Comparison of ENCODE assay signal across 2 cellular contexts in the genomic region with DNA sequence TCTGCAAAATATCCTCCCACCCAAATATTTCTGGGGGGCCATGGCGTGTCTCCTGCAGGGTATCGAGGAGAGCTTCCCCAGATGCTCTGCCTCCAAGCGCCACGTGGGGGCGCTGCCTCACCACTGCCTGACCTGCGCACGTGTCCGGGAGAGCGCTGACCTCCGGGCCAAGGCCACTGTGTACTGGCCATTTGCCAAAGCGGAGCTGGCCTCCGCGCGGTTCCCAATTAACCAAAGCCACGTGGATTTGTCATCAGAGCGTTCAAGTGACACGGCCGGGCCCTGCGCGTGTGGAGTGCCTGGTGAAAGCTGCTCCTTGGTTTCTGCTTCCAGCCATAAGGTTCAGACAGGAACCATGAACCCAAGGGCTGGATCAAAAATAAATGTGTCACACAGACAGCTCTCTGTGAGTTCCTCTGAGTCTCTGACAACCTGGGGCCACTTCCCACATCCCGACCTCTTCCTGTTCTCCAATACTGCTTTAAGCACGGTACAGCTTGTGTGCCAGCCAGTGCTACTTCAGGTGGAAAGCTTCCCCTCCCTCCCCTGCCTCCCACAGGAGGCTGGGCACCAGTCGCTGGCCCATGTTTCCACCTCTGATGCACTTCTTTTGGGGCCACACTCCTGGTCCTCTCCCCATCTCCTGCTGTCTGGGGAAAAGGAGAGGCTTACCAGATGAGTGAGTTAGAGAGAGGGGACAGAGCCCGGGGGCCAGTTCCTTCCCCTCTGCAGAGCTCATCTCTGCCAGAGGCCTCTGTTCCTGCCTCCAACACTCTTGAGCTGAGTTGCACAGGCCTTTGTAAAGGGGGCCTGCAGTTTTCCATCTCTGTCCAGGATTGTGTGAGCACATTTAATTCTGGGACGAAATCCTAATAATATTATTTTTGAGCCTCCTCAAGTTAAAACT.
A peak's percentile ranks its signal among the peaks of the same experiment; 100 is the strongest.
TF ChIP-seq lines count a peak whose summit lies in the region.

No MANE protein-coding gene starts in this region.

TF ChIP-seq in GM12891, 5 proteins besides CTCF, POLR2A, EP300 and RAD21 (continued from another document):
- TF ChIP-seq TAF1 (IDR thresholded peaks at IDR 0.05; ENCODE audit: low read depth, low read length) (no peak), POU2F2 (IDR thresholded peaks at IDR 0.05; ENCODE audit: low read depth, low read length) (no peak), POLR2AphosphoS5 (IDR thresholded peaks at IDR 0.05; ENCODE audit: low read depth, low read length) (no peak), PAX5 (IDR thresholded peaks at IDR 0.05; ENCODE audit: insufficient read depth, low read length, severe bottlenecking) (no peak)
TF ChIP-seq in GM12891: peak in this region for 0.

TF ChIP-seq in H1, 55 proteins besides CTCF, POLR2A, EP300 and RAD21 (continued from another document and continues in another):
- TF ChIP-seq, protein P1, sequence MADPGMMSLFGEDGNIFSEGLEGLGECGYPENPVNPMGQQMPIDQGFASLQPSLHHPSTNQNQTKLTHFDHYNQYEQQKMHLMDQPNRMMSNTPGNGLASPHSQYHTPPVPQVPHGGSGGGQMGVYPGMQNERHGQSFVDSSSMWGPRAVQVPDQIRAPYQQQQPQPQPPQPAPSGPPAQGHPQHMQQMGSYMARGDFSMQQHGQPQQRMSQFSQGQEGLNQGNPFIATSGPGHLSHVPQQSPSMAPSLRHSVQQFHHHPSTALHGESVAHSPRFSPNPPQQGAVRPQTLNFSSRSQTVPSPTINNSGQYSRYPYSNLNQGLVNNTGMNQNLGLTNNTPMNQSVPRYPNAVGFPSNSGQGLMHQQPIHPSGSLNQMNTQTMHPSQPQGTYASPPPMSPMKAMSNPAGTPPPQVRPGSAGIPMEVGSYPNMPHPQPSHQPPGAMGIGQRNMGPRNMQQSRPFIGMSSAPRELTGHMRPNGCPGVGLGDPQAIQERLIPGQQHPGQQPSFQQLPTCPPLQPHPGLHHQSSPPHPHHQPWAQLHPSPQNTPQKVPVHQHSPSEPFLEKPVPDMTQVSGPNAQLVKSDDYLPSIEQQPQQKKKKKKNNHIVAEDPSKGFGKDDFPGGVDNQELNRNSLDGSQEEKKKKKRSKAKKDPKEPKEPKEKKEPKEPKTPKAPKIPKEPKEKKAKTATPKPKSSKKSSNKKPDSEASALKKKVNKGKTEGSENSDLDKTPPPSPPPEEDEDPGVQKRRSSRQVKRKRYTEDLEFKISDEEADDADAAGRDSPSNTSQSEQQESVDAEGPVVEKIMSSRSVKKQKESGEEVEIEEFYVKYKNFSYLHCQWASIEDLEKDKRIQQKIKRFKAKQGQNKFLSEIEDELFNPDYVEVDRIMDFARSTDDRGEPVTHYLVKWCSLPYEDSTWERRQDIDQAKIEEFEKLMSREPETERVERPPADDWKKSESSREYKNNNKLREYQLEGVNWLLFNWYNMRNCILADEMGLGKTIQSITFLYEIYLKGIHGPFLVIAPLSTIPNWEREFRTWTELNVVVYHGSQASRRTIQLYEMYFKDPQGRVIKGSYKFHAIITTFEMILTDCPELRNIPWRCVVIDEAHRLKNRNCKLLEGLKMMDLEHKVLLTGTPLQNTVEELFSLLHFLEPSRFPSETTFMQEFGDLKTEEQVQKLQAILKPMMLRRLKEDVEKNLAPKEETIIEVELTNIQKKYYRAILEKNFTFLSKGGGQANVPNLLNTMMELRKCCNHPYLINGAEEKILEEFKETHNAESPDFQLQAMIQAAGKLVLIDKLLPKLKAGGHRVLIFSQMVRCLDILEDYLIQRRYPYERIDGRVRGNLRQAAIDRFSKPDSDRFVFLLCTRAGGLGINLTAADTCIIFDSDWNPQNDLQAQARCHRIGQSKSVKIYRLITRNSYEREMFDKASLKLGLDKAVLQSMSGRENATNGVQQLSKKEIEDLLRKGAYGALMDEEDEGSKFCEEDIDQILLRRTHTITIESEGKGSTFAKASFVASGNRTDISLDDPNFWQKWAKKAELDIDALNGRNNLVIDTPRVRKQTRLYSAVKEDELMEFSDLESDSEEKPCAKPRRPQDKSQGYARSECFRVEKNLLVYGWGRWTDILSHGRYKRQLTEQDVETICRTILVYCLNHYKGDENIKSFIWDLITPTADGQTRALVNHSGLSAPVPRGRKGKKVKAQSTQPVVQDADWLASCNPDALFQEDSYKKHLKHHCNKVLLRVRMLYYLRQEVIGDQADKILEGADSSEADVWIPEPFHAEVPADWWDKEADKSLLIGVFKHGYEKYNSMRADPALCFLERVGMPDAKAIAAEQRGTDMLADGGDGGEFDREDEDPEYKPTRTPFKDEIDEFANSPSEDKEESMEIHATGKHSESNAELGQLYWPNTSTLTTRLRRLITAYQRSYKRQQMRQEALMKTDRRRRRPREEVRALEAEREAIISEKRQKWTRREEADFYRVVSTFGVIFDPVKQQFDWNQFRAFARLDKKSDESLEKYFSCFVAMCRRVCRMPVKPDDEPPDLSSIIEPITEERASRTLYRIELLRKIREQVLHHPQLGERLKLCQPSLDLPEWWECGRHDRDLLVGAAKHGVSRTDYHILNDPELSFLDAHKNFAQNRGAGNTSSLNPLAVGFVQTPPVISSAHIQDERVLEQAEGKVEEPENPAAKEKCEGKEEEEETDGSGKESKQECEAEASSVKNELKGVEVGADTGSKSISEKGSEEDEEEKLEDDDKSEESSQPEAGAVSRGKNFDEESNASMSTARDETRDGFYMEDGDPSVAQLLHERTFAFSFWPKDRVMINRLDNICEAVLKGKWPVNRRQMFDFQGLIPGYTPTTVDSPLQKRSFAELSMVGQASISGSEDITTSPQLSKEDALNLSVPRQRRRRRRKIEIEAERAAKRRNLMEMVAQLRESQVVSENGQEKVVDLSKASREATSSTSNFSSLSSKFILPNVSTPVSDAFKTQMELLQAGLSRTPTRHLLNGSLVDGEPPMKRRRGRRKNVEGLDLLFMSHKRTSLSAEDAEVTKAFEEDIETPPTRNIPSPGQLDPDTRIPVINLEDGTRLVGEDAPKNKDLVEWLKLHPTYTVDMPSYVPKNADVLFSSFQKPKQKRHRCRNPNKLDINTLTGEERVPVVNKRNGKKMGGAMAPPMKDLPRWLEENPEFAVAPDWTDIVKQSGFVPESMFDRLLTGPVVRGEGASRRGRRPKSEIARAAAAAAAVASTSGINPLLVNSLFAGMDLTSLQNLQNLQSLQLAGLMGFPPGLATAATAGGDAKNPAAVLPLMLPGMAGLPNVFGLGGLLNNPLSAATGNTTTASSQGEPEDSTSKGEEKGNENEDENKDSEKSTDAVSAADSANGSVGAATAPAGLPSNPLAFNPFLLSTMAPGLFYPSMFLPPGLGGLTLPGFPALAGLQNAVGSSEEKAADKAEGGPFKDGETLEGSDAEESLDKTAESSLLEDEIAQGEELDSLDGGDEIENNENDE (IDR thresholded peaks at IDR 0.05; ENCODE audit: insufficient replicate concordance, low read length), result no peak
- TF ChIP-seq SP4 (IDR thresholded peaks at IDR 0.05; ENCODE audit: low read length) (no peak), BRCA1 (IDR thresholded peaks at IDR 0.05; ENCODE audit: low read depth, low read length) (no peak; the same call in 1 of the 2 replicates), KDM5A (IDR thresholded peaks at IDR 0.05; ENCODE audit: low read length) (no peak), BACH1 (IDR thresholded peaks at IDR 0.05; ENCODE audit: low read length) (no peak), JUND (IDR thresholded peaks at IDR 0.05; ENCODE audit: low read length) (no peak), ASH2L (IDR thresholded peaks at IDR 0.05; ENCODE audit: low read length) (no peak), KDM1A (IDR thresholded peaks at IDR 0.05; ENCODE audit: borderline replicate concordance, low read length) (peak; percentile 29; the same call in 1 of the 2 replicates), RFX5 (IDR thresholded peaks at IDR 0.05; ENCODE audit: borderline replicate concordance, low read depth, low read length) (no peak), RBBP5 (IDR thresholded peaks at IDR 0.05; ENCODE audit: borderline replicate concordance, low read depth, low read length) (no peak), CBX8 (IDR thresholded peaks at IDR 0.05; ENCODE audit: borderline replicate concordance, low read depth, low read length) (no peak), SRF (IDR thresholded peaks at IDR 0.05; ENCODE audit: low read depth, low read length) (no peak), CREB1 (IDR thresholded peaks at IDR 0.05) (peak; percentile 30; the same call in 1 of the 2 replicates), JUN (IDR thresholded peaks at IDR 0.05; ENCODE audit: low read depth, low read length) (no peak), TAF7 (optimal IDR thresholded peaks at IDR 0.05; ENCODE audit: borderline replicate concordance, low read depth, low read length) (no peak), PHF8 (conservative IDR thresholded peaks at IDR 0.05; ENCODE audit: low read depth, low read length) (no peak), BCL11A (IDR thresholded peaks at IDR 0.05; ENCODE audit: low read depth in 2 of 2, low read length in 2 of 2) (no peak), SAP30 (IDR thresholded peaks at IDR 0.05; ENCODE audit: insufficient read depth, insufficient replicate concordance, low read length) (no peak), CTBP2 (IDR thresholded peaks at IDR 0.05; ENCODE audit: borderline replicate concordance, insufficient read depth, insufficient read length, low read length) (no peak), GABPA (IDR thresholded peaks at IDR 0.05; ENCODE audit: borderline replicate concordance, insufficient read depth, low read length) (no peak), KDM4A (IDR thresholded peaks at IDR 0.05; ENCODE audit: low read depth, low read length, severe bottlenecking) (no peak), TCF12 (IDR thresholded peaks at IDR 0.05; ENCODE audit: low read depth, low read length) (no peak), TBP (IDR thresholded peaks at IDR 0.05; ENCODE audit: low read depth, low read length) (no peak), NANOG (IDR thresholded peaks at IDR 0.05; ENCODE audit: insufficient read depth, low read depth, low read length, poor library complexity, severe bottlenecking) (no peak), CHD1 (IDR thresholded peaks at IDR 0.05; ENCODE audit: low read depth, low read length) (no peak), TAF1 (IDR thresholded peaks at IDR 0.05; ENCODE audit: low read depth, low read length) (no peak), POLR2AphosphoS5 (IDR thresholded peaks at IDR 0.05; ENCODE audit: low read depth, low read length) (no peak), FOSL1 (IDR thresholded peaks at IDR 0.05; ENCODE audit: insufficient read depth, low read depth, low read length) (no peak), EZH2 (IDR thresholded peaks at IDR 0.05; ENCODE audit: low read depth, low read length, severe bottlenecking) (no peak), POU5F1 (IDR thresholded peaks at IDR 0.05; ENCODE audit: low read depth, low read length) (no peak), CEBPB (IDR thresholded peaks at IDR 0.05; ENCODE audit: low read depth, low read length) (no peak), SP2 (IDR thresholded peaks at IDR 0.05; ENCODE audit: low read length) (no peak), GTF2F1 (IDR thresholded peaks at IDR 0.05; ENCODE audit: borderline replicate concordance, low read depth, low read length) (no peak), HDAC2 (IDR thresholded peaks at IDR 0.05; ENCODE audit: borderline replicate concordance in 1 of 2, low read depth in 2 of 2, low read length in 2 of 2) (peak in 1 of 2 experiments; percentile 68; a peak in 2 of 4 replicates), YY1 (IDR thresholded peaks at IDR 0.05; ENCODE audit: low read depth, low read length) (peak; percentile 55; the same call in 1 of the 2 replicates), HDAC6 (IDR thresholded peaks at IDR 0.05; ENCODE audit: low read depth, low read length) (no peak), RXRA (IDR thresholded peaks at IDR 0.05; ENCODE audit: insufficient read depth, low read depth, low read length) (no peak), SIX5 (IDR thresholded peaks at IDR 0.05; ENCODE audit: low read depth, low read length) (no peak), ZNF274 (IDR thresholded peaks at IDR 0.05; ENCODE audit: borderline replicate concordance, extremely low read depth, low read length) (no peak), CHD2 (IDR thresholded peaks at IDR 0.05; ENCODE audit: low read length) (no peak), SUZ12 (IDR thresholded peaks at IDR 0.05; ENCODE audit: low read length) (no peak), MAFK (IDR thresholded peaks at IDR 0.05; ENCODE audit: low read depth, low read length) (no peak), RNF2 (IDR thresholded peaks at IDR 0.05; ENCODE audit: borderline replicate concordance, low read depth, low read length, missing control alignments, poor library complexity, severe bottlenecking) (no peak), SIRT6 (IDR thresholded peaks at IDR 0.05; ENCODE audit: low read length) (no peak), SIN3A (conservative IDR thresholded peaks at IDR 0.05 in 1 of 2, IDR thresholded peaks at IDR 0.05 in 1 of 2; ENCODE audit: low read depth in 1 of 2, low read length in 2 of 2) (peak in 1 of 2 experiments; percentile 64; a peak in 1 of 4 replicates), TEAD4 (IDR thresholded peaks at IDR 0.05; ENCODE audit: low read depth, low read length) (no peak)
- TF ChIP-seq, protein P2, sequence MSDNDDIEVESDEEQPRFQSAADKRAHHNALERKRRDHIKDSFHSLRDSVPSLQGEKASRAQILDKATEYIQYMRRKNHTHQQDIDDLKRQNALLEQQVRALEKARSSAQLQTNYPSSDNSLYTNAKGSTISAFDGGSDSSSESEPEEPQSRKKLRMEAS (IDR thresholded peaks at IDR 0.05), result peak; percentile 100
- TF ChIP-seq, protein P3, sequence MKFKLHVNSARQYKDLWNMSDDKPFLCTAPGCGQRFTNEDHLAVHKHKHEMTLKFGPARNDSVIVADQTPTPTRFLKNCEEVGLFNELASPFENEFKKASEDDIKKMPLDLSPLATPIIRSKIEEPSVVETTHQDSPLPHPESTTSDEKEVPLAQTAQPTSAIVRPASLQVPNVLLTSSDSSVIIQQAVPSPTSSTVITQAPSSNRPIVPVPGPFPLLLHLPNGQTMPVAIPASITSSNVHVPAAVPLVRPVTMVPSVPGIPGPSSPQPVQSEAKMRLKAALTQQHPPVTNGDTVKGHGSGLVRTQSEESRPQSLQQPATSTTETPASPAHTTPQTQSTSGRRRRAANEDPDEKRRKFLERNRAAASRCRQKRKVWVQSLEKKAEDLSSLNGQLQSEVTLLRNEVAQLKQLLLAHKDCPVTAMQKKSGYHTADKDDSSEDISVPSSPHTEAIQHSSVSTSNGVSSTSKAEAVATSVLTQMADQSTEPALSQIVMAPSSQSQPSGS (IDR thresholded peaks at IDR 0.05; ENCODE audit: low read length), result no peak
- TF ChIP-seq, protein P4, sequence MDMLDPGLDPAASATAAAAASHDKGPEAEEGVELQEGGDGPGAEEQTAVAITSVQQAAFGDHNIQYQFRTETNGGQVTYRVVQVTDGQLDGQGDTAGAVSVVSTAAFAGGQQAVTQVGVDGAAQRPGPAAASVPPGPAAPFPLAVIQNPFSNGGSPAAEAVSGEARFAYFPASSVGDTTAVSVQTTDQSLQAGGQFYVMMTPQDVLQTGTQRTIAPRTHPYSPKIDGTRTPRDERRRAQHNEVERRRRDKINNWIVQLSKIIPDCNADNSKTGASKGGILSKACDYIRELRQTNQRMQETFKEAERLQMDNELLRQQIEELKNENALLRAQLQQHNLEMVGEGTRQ (IDR thresholded peaks at IDR 0.05; ENCODE audit: low read length), result peak; percentile 70
- TF ChIP-seq, protein P5, sequence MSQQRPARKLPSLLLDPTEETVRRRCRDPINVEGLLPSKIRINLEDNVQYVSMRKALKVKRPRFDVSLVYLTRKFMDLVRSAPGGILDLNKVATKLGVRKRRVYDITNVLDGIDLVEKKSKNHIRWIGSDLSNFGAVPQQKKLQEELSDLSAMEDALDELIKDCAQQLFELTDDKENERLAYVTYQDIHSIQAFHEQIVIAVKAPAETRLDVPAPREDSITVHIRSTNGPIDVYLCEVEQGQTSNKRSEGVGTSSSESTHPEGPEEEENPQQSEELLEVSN (IDR thresholded peaks at IDR 0.05), result peak; percentile 94
- TF ChIP-seq, protein P6, sequence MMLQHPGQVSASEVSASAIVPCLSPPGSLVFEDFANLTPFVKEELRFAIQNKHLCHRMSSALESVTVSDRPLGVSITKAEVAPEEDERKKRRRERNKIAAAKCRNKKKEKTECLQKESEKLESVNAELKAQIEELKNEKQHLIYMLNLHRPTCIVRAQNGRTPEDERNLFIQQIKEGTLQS (IDR thresholded peaks at IDR 0.05; ENCODE audit: insufficient read depth, low read depth, low read length), result peak; percentile 24; the same call in 1 of the 2 replicates
